In genomic region chr6:136655251-136656014, GRCh38 we compare ENCODE assay signal across 18 cellular contexts.
A peak's percentile ranks its signal among the peaks of the same experiment; 100 is the strongest.
DNase-seq lines count a peak whose midpoint lies in the region; ATAC-seq and TF ChIP-seq lines count a peak whose summit lies in the region.
"Had no signal": no experiment of that assay in that cellular context is flagged by ENCODE, and none has a peak within 500 bp of the region (broad histone marks: within the 10 kb centered on the region; RNA-seq: fewer than 3 reads in every experiment).

No MANE protein-coding gene starts in this region.

- no peak overlapping the region for H3K4me2 ChIP-seq in neural progenitor cell
- H3K4me2 ChIP-seq: smooth muscle cell had no signal

- no peaks in the 10 kb centered on the region for H3K36me3 Mint-ChIP-seq in neural progenitor cell

- H3K36me3 ChIP-seq in HEK293 (ENCODE audit: control insufficient read depth in 2 of 2, insufficient read depth in 1 of 2, low read length in 2 of 2) (no peaks in the 10 kb centered on the region), neural progenitor cell (no peaks in the 10 kb centered on the region), SJCRH30 (peaks cover 3% of the 10 kb centered on the region; the same call in 1 of the 2 replicates)
- H3K36me3 ChIP-seq: transverse colon had no signal

- H3K27me3 ChIP-seq in neural progenitor cell (no peaks in the 10 kb centered on the region), SJCRH30 (no peaks in the 10 kb centered on the region)
- H3K27me3 ChIP-seq: stomach, transverse colon had no signal

- H3F3A ChIP-seq in neural progenitor cell (ENCODE audit: low read depth): no peaks in the 10 kb centered on the region

- peaks cover 3% of the 10 kb centered on the region for H3K4me1 Mint-ChIP-seq in neural progenitor cell

- H4K20me1 ChIP-seq in neural progenitor cell (ENCODE audit: low read depth): no peaks in the 10 kb centered on the region

- TF ChIP-seq CTCF in HEK293 (tag by site-specific recombination; IDR thresholded peaks at IDR 0.05): no peak
- no peak for TF ChIP-seq CTCF in neural progenitor cell (IDR thresholded peaks at IDR 0.05)

- no peak overlapping the region for H3K27ac Mint-ChIP-seq in neural progenitor cell
- H3K27ac Mint-ChIP-seq: activated CD8-positive, alpha-beta memory T cell treated with anti-CD3 and anti-CD28 coated beads, Interleukin-2, amount 10 ng/mL, durations not matched to agents 7 days and 5 days had no signal

- no peaks in the 10 kb centered on the region for H3K9me3 Mint-ChIP-seq in neural progenitor cell

- H3K27ac ChIP-seq in HEK293 (ENCODE audit: extremely low read depth, low read depth, low read length): no peak overlapping the region; the same call in 1 of the 2 replicates
- no peak overlapping the region for H3K27ac ChIP-seq in neural progenitor cell
- no peak overlapping the region for H3K27ac ChIP-seq in SJCRH30
- H3K27ac ChIP-seq: psoas muscle, stomach, transverse colon had no signal

- H3K79me2 ChIP-seq in neural progenitor cell (ENCODE audit: low read depth): no peaks in the 10 kb centered on the region

- no peak overlapping the region for H3K9ac ChIP-seq in neural progenitor cell

- peak; percentile 15 to 17 for DNase-seq in NCI-H187 (lab: John Stamatoyannopoulos, UW)
- DNase-seq in NCI-H82 treated with DMSO at 0.1 percent for 48 hours (lab: John Stamatoyannopoulos, UW; ENCODE audit: unreplicated experiment): peak; percentile 59
- no peak for DNase-seq in neural progenitor cell (ENCODE audit: low spot score)
- DNase-seq in SJCRH30: no peak
- DNase-seq in central memory CD4-positive, alpha-beta T cell: no peak
- DNase-seq: activated CD4-positive, alpha-beta T cell treated with anti-CD3 and anti-CD28 coated beads for 48 hours; activated CD8-positive, alpha-beta memory T cell treated with anti-CD3 and anti-CD28 coated beads, Interleukin-2, amount 10 ng/mL, durations not matched to agents 7 days and 5 days; dermis blood vessel endothelial cell; left ventricle myocardium superior; NCI-H446; psoas muscle; stimulated activated CD4-positive, alpha-beta T cell treated with anti-CD3 and anti-CD28 coated beads, Interleukin-4, amount 100 ng/mL, for 1 hour; stomach; SW 1271; transverse colon had no signal

- peak overlapping the region; percentile 23 for H2AFZ ChIP-seq in neural progenitor cell (replicated peaks)

- no peaks in the 10 kb centered on the region for H3K27me3 Mint-ChIP-seq in neural progenitor cell (ENCODE audit: insufficient read depth, low read depth)
- H3K27me3 Mint-ChIP-seq: activated CD8-positive, alpha-beta memory T cell treated with anti-CD3 and anti-CD28 coated beads, Interleukin-2, amount 10 ng/mL, durations not matched to agents 7 days and 5 days had no signal

- H3K4me1 ChIP-seq in HEK293 (ENCODE audit: control insufficient read depth, insufficient read depth, low read length): peaks cover 7% of the 10 kb centered on the region; the same call in 1 of the 2 replicates
- H3K4me1 ChIP-seq in neural progenitor cell: no peaks in the 10 kb centered on the region
- H3K4me1 ChIP-seq in SJCRH30: peaks cover 25% of the 10 kb centered on the region
- H3K4me1 ChIP-seq: psoas muscle, stomach, transverse colon had no signal

- CTCF ChIA-PET in HEK293 (lab: Yijun Ruan, JAX): interaction anchor here (0.7 to 2.3 kb wide), 6 partner anchors 8 to 137 kb away, joined by 3 to 15 read pairs (median 4); partner anchors contain the start of gene MAP3K5

- ATAC-seq in HG02840 (IDR thresholded peaks at IDR 0.05; ENCODE audit: low FRiP score, unreplicated experiment): no peak
- ATAC-seq: activated CD8-positive, alpha-beta memory T cell treated with anti-CD3 and anti-CD28 coated beads, Interleukin-2, amount 10 ng/mL, durations not matched to agents 7 days and 5 days; left ventricle myocardium superior; psoas muscle had no signal

- no peak overlapping the region for H3K4me3 Mint-ChIP-seq in neural progenitor cell
- H3K4me3 Mint-ChIP-seq: activated CD8-positive, alpha-beta memory T cell treated with anti-CD3 and anti-CD28 coated beads, Interleukin-2, amount 10 ng/mL, durations not matched to agents 7 days and 5 days had no signal

- H3K9me3 ChIP-seq in HEK293 (ENCODE audit: control insufficient read depth, insufficient read depth, low read depth, low read length) (no peaks in the 10 kb centered on the region), neural progenitor cell (ENCODE audit: low read depth) (no peaks in the 10 kb centered on the region), SJCRH30 (replicated peaks) (no peaks in the 10 kb centered on the region)
- H3K9me3 ChIP-seq: psoas muscle, stomach, transverse colon had no signal

- H3K4me3 ChIP-seq in HEK293 (ENCODE audit: low read depth, low read length) (no peak overlapping the region), neural progenitor cell (no peak overlapping the region), SJCRH30 (no peak overlapping the region)
- H3K4me3 ChIP-seq: psoas muscle, smooth muscle cell, stomach, transverse colon had no signal

- POLR2A ChIA-PET in HEK293 (lab: Yijun Ruan, JAX): interaction anchor here (0.7 kb wide), 1 partner anchor 12 kb away, joined by 3 read pairs; no protein-coding TSS in a partner anchor

TF ChIP-seq in HEK293, 187 proteins besides CTCF, POLR2A, EP300 and RAD21 (continues in another document):
- TF ChIP-seq ZSCAN4 (tag by site-specific recombination; IDR thresholded peaks at IDR 0.05): peak; percentile 63; the same call in 1 of the 2 replicates
- no peak for TF ChIP-seq ZNF707 (tag by site-specific recombination; IDR thresholded peaks at IDR 0.05)
- TF ChIP-seq ZNF776 (tag by site-specific recombination; IDR thresholded peaks at IDR 0.05; ENCODE audit: borderline replicate concordance): no peak
- TF ChIP-seq ZNF830 (tag by site-specific recombination; IDR thresholded peaks at IDR 0.05; ENCODE audit: low read depth): no peak
- peak; percentile 93 for TF ChIP-seq WT1 (tag by site-specific recombination; IDR thresholded peaks at IDR 0.05)
- TF ChIP-seq ZXDB (tag by site-specific recombination; IDR thresholded peaks at IDR 0.05): peak; percentile 66
- TF ChIP-seq, protein P1, sequence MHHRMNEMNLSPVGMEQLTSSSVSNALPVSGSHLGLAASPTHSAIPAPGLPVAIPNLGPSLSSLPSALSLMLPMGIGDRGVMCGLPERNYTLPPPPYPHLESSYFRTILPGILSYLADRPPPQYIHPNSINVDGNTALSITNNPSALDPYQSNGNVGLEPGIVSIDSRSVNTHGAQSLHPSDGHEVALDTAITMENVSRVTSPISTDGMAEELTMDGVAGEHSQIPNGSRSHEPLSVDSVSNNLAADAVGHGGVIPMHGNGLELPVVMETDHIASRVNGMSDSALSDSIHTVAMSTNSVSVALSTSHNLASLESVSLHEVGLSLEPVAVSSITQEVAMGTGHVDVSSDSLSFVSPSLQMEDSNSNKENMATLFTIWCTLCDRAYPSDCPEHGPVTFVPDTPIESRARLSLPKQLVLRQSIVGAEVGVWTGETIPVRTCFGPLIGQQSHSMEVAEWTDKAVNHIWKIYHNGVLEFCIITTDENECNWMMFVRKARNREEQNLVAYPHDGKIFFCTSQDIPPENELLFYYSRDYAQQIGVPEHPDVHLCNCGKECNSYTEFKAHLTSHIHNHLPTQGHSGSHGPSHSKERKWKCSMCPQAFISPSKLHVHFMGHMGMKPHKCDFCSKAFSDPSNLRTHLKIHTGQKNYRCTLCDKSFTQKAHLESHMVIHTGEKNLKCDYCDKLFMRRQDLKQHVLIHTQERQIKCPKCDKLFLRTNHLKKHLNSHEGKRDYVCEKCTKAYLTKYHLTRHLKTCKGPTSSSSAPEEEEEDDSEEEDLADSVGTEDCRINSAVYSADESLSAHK (tag by site-specific recombination; IDR thresholded peaks at IDR 0.05): peak; percentile 57
- TF ChIP-seq MYNN (tag by site-specific recombination; IDR thresholded peaks at IDR 0.05; ENCODE audit: borderline replicate concordance): no peak
- TF ChIP-seq ZNF335 (tag by site-specific recombination; conservative IDR thresholded peaks at IDR 0.05): no peak
- TF ChIP-seq ELK4 (IDR thresholded peaks at IDR 0.05; ENCODE audit: borderline replicate concordance, low read depth, low read length): no peak
- TF ChIP-seq ZNF626 (tag by site-specific recombination; IDR thresholded peaks at IDR 0.05): no peak
- TF ChIP-seq ZNF513 (tag by site-specific recombination; IDR thresholded peaks at IDR 0.05): no peak
- peak; percentile 82 for TF ChIP-seq OVOL3 (tag by site-specific recombination; IDR thresholded peaks at IDR 0.05)
- no peak for TF ChIP-seq ZNF366 (tag by site-specific recombination; conservative IDR thresholded peaks at IDR 0.05)

Comparison
In these comparisons a context has a peak if more than half of its experiments do, and no peak if none do; other contexts are left out.
1. DNase-seq: peak in NCI-H187 (2 of 2) and NCI-H82 treated with DMSO at 0.1 percent for 48 hours (single experiment); none in neural progenitor cell (single experiment), SJCRH30 (0 of 2) and central memory CD4-positive, alpha-beta T cell (single experiment).